Comparison of ENCODE assay signal across 8 cellular contexts in the genomic region with DNA sequence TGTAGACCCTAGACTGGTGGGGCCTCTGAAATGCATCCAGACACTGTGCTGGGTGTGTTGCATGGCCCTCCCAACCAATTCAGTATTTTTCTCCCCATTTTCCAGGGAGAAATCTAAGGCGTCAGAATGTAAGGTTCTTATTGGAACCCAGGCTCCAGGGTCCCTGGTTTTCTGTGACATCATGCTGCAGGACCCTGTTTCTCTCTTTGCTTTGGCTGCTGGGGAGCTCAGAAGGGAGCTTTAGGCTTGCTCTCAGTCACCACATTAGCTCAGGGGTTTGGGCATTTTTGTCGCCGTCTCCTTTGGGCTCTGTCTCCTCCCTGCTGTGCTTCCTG. TPM values are rescaled to one million over a fixed set of nuclear protein-coding genes. Genes with fewer than 3 reads are reported as not detected.
DNase-seq lines count a peak whose midpoint lies in the region; ATAC-seq and TF ChIP-seq lines count a peak whose summit lies in the region.

No MANE protein-coding gene starts in this region.

- H3K27ac ChIP-seq in ACC112 (ENCODE audit: low read depth, low read length) (peak overlapping the region; percentile 90), mesodermal cell (ENCODE audit: low read depth, low read length, severe bottlenecking) (peak overlapping the region; percentile 95), gastroesophageal sphincter (peak overlapping the region in 2 of 4 donors; percentile 76 to 81)

- no peak for TF ChIP-seq POLR2A in gastroesophageal sphincter (IDR thresholded peaks at IDR 0.05)

- no peak overlapping the region for H2AFZ ChIP-seq in ACC112 (ENCODE audit: low read length, unreplicated experiment)

- peaks cover 63% of the 10 kb centered on the region for H3K4me1 ChIP-seq in ACC112 (ENCODE audit: control insufficient read depth, insufficient read depth, low read length, unreplicated experiment)
- H3K4me1 ChIP-seq in mesodermal cell (ENCODE audit: control insufficient read depth, insufficient read depth, low read length, poor library complexity, severe bottlenecking) = peaks cover 52% of the 10 kb centered on the region
- peaks cover 0 to 48% (median 27%) of the 10 kb centered on the region in 3 donors for H3K4me1 ChIP-seq in gastroesophageal sphincter

- no peak for TF ChIP-seq EP300 in gastroesophageal sphincter (IDR thresholded peaks at IDR 0.05)

- peak overlapping the region; percentile 87 for H3K4me3 Mint-ChIP-seq in activated naive CD8-positive, alpha-beta T cell treated with anti-CD3 and anti-CD28 coated beads, Interleukin-2, amount 10 ng/mL, durations not matched to agents 7 days and 5 days
- H3K4me3 Mint-ChIP-seq in glutamatergic neuron (ENCODE audit: unreplicated experiment) = no peak overlapping the region

- peak overlapping the region; percentile 98 for H3K27ac Mint-ChIP-seq in activated naive CD8-positive, alpha-beta T cell treated with anti-CD3 and anti-CD28 coated beads, Interleukin-2, amount 10 ng/mL, durations not matched to agents 7 days and 5 days
- no peak overlapping the region for H3K27ac Mint-ChIP-seq in glutamatergic neuron (ENCODE audit: unreplicated experiment)

- H3K9me3 ChIP-seq in mesodermal cell (ENCODE audit: control insufficient read depth, low read length) = peaks cover 8% of the 10 kb centered on the region
- H3K9me3 ChIP-seq in gastroesophageal sphincter = no peaks in the 10 kb centered on the region

- H3K36me3 ChIP-seq in ACC112 (ENCODE audit: insufficient read depth, low read length) (no peaks in the 10 kb centered on the region), mesodermal cell (ENCODE audit: control insufficient read depth, insufficient read depth, low read length) (no peaks in the 10 kb centered on the region), gastroesophageal sphincter (no peaks in the 10 kb centered on the region)

- DNase-seq in activated naive CD8-positive, alpha-beta T cell treated with anti-CD3 and anti-CD28 coated beads, Interleukin-2, amount 10 ng/mL, durations not matched to agents 7 days and 5 days = no peak
- no peak for DNase-seq in COR-L47 (lab: John Stamatoyannopoulos, UW)
- DNase-seq in glutamatergic neuron = no peak

- no peaks in the 10 kb centered on the region for H3K9me3 Mint-ChIP-seq in activated naive CD8-positive, alpha-beta T cell treated with anti-CD3 and anti-CD28 coated beads, Interleukin-2, amount 10 ng/mL, durations not matched to agents 7 days and 5 days
- peaks cover 10% of the 10 kb centered on the region for H3K9me3 Mint-ChIP-seq in glutamatergic neuron (ENCODE audit: unreplicated experiment)

- peaks cover 4% of the 10 kb centered on the region for H3K27me3 Mint-ChIP-seq in activated naive CD8-positive, alpha-beta T cell treated with anti-CD3 and anti-CD28 coated beads, Interleukin-2, amount 10 ng/mL, durations not matched to agents 7 days and 5 days
- H3K27me3 Mint-ChIP-seq in glutamatergic neuron (ENCODE audit: unreplicated experiment) = peaks cover 17% of the 10 kb centered on the region

- peaks cover 42% of the 10 kb centered on the region for H3K4me1 Mint-ChIP-seq in activated naive CD8-positive, alpha-beta T cell treated with anti-CD3 and anti-CD28 coated beads, Interleukin-2, amount 10 ng/mL, durations not matched to agents 7 days and 5 days
- H3K4me1 Mint-ChIP-seq in glutamatergic neuron (ENCODE audit: low read depth, unreplicated experiment) = no peaks in the 10 kb centered on the region

- POLR2A ChIA-PET in activated naive CD8-positive, alpha-beta T cell treated with anti-CD3 and anti-CD28 coated beads, Interleukin-2, amount 10 ng/mL, durations not matched to agents 7 days and 5 days (lab: Charles Lee) = interaction anchor here (0.7 to 4.3 kb wide), 8 partner anchors 9 to 906 kb away, joined by 3 to 30 read pairs (median 4); a partner anchor contains a TSS

- no peaks in the 10 kb centered on the region for H3K36me3 Mint-ChIP-seq in activated naive CD8-positive, alpha-beta T cell treated with anti-CD3 and anti-CD28 coated beads, Interleukin-2, amount 10 ng/mL, durations not matched to agents 7 days and 5 days
- peaks cover 7% of the 10 kb centered on the region for H3K36me3 Mint-ChIP-seq in glutamatergic neuron (ENCODE audit: unreplicated experiment)

- TF ChIP-seq CTCF in glutamatergic neuron (IDR thresholded peaks at IDR 0.05; ENCODE audit: partially characterized antibody, unreplicated experiment) (no peak), gastroesophageal sphincter (IDR thresholded peaks at IDR 0.05) (no peak)

- ATAC-seq in HG02588 (IDR thresholded peaks at IDR 0.05; ENCODE audit: unreplicated experiment) = peak; percentile 14
- peak; percentile 64 for ATAC-seq in activated naive CD8-positive, alpha-beta T cell treated with anti-CD3 and anti-CD28 coated beads, Interleukin-2, amount 10 ng/mL, durations not matched to agents 7 days and 5 days (ENCODE audit: low read depth)
- no peak for ATAC-seq in gastroesophageal sphincter
- ATAC-seq in GM19023 (IDR thresholded peaks at IDR 0.05; ENCODE audit: unreplicated experiment) = no peak

- no peaks in the 10 kb centered on the region for H3K79me2 ChIP-seq in ACC112 (ENCODE audit: control insufficient read depth, insufficient read depth, low read length, unreplicated experiment)

- WGBS in mesodermal cell (ENCODE audit: insufficient coverage in 2 of 2), 2 experiments = 88 to 94% methylated on average over 3 of the region's 3 CpGs
- WGBS in gastroesophageal sphincter (ENCODE audit: low coverage in 1 of 2), 2 donors = 33 to 50% methylated on average over 1 to 2 of the region's 3 CpGs

- peak overlapping the region; percentile 40 for H3K4me3 ChIP-seq in ACC112 (ENCODE audit: low read depth, low read length)
- no peak overlapping the region for H3K4me3 ChIP-seq in mesodermal cell (ENCODE audit: extremely low read depth, insufficient read depth, low read length, poor library complexity, severe bottlenecking)
- peak overlapping the region in 1 of 2 donors; percentile 30 for H3K4me3 ChIP-seq in gastroesophageal sphincter

- H3K27me3 ChIP-seq in ACC112 (ENCODE audit: insufficient read depth, low read length) (no peaks in the 10 kb centered on the region), gastroesophageal sphincter (peaks cover 13% of the 10 kb centered on the region)

RNA-seq across cellular contexts. Expression of a gene that starts 2.9 kb away (rescaled TPM):
- total RNA-seq in activated naive CD8-positive, alpha-beta T cell treated with anti-CD3 and anti-CD28 coated beads, Interleukin-2, amount 10 ng/mL, durations not matched to agents 7 days and 5 days = not detected
- 1.3 TPM for polyA plus RNA-seq in mesodermal cell (2013, experiment 1 of 2)
- 2.2 TPM for polyA plus RNA-seq in mesodermal cell (2013, experiment 2 of 2)
- total RNA-seq in glutamatergic neuron (ENCODE audit: unreplicated experiment) (not detected), gastroesophageal sphincter (not detected)

Comparison
In these comparisons a context has a peak if more than half of its experiments do, and no peak if none do; other contexts are left out.
1. ATAC-seq: peak in HG02588 (single experiment) and activated naive CD8-positive, alpha-beta T cell treated with anti-CD3 and anti-CD28 coated beads, Interleukin-2, amount 10 ng/mL, durations not matched to agents 7 days and 5 days (single experiment); none in gastroesophageal sphincter (single experiment) and GM19023 (single experiment).